In genomic region chr2:157363612-157364101, GRCh38 we compare ENCODE assay signal across 9 cellular contexts. TPM values are rescaled to one million over a fixed set of nuclear protein-coding genes. Genes with fewer than 3 reads are reported as not detected.
A peak's percentile ranks its signal among the peaks of the same experiment; 100 is the strongest.
DNase-seq lines count a peak whose midpoint lies in the region; ATAC-seq and TF ChIP-seq lines count a peak whose summit lies in the region.
"Had no signal": no experiment of that assay in that cellular context is flagged by ENCODE, and none has a peak within 500 bp of the region (broad histone marks: within the 10 kb centered on the region; RNA-seq: fewer than 3 reads in every experiment).

No MANE protein-coding gene starts in this region.

- intact Hi-C loops in sciatic nerve (cut with DNase I), result no loop called here

- no peaks in the 10 kb centered on the region for H3K27me3 Mint-ChIP-seq in natural killer cell treated with Interleukin-12 subunit alpha and Interleukin-12 subunit beta and Interleukin-15 and Interleukin-18, amount 100 ng/mL, for 72 hours
- H3K27me3 Mint-ChIP-seq in nephron progenitor cell (ENCODE audit: low read depth, poor library complexity), result peaks cover 6% of the 10 kb centered on the region

- peaks cover 24% of the 10 kb centered on the region for H3K36me3 Mint-ChIP-seq in natural killer cell treated with Interleukin-12 subunit alpha and Interleukin-12 subunit beta and Interleukin-15 and Interleukin-18, amount 100 ng/mL, for 72 hours
- peaks cover 7% of the 10 kb centered on the region for H3K36me3 Mint-ChIP-seq in nephron progenitor cell (ENCODE audit: low read depth)

- H3K4me1 Mint-ChIP-seq in natural killer cell treated with Interleukin-12 subunit alpha and Interleukin-12 subunit beta and Interleukin-15 and Interleukin-18, amount 100 ng/mL, for 72 hours (ENCODE audit: low read depth in 2 of 2), result peaks cover 22 to 27% of the 10 kb centered on the region in 2 donors
- H3K4me1 Mint-ChIP-seq in nephron progenitor cell, result no peaks in the 10 kb centered on the region

- no peak for TF ChIP-seq CTCF in nephron progenitor cell (IDR thresholded peaks at IDR 0.05)

- DNase-seq in activated CD4-positive, CD25-positive, alpha-beta regulatory T cell (lab: John Stamatoyannopoulos, UW), result no peak
- peak; percentile 63 for DNase-seq in M059J (ENCODE audit: low read depth)
- no peak for DNase-seq in natural killer cell treated with Interleukin-12 subunit alpha and Interleukin-12 subunit beta and Interleukin-15 and Interleukin-18, amount 100 ng/mL, for 72 hours (ENCODE audit: low spot score)
- no peak for DNase-seq in nephron progenitor cell
- no peak for DNase-seq in amniotic stem cell (lab: John Stamatoyannopoulos, UW)
- no peak for DNase-seq in sciatic nerve (ENCODE audit: low spot score)

- H3K9me3 Mint-ChIP-seq in natural killer cell treated with Interleukin-12 subunit alpha and Interleukin-12 subunit beta and Interleukin-15 and Interleukin-18, amount 100 ng/mL, for 72 hours, result peaks cover 16% of the 10 kb centered on the region
- peaks cover 30% of the 10 kb centered on the region for H3K9me3 Mint-ChIP-seq in nephron progenitor cell

- peak overlapping the region; percentile 61 for H3K4me3 Mint-ChIP-seq in natural killer cell treated with Interleukin-12 subunit alpha and Interleukin-12 subunit beta and Interleukin-15 and Interleukin-18, amount 100 ng/mL, for 72 hours
- H3K4me3 Mint-ChIP-seq in nephron progenitor cell, result no peak overlapping the region

- H3K27ac Mint-ChIP-seq in natural killer cell treated with Interleukin-12 subunit alpha and Interleukin-12 subunit beta and Interleukin-15 and Interleukin-18, amount 100 ng/mL, for 72 hours, result peak overlapping the region; percentile 55 to 75
- H3K27ac Mint-ChIP-seq in nephron progenitor cell, result no peak overlapping the region

- ATAC-seq in activated CD4-positive, CD25-positive, alpha-beta regulatory T cell treated with anti-CD3 and anti-CD28 coated beads, Interleukin-2, amount 50 U/mL, for 24 hours, result peak; percentile 61 to 72
- ATAC-seq in HG02588 (IDR thresholded peaks at IDR 0.05; ENCODE audit: unreplicated experiment) (peak; percentile 48), sciatic nerve (no peak)
- ATAC-seq in natural killer cell treated with Interleukin-12 subunit alpha and Interleukin-12 subunit beta and Interleukin-15 and Interleukin-18, amount 100 ng/mL, for 72 hours, result no peak

RNA-seq across cellular contexts. Expression of gene ERMN, which starts 38.0 kb away (rescaled TPM):
- 0.12 and 0.17 TPM in 2 replicates for total RNA-seq in M059J (2014; rRNA removed; shearing (Covaris generic))
- 1 to 10 TPM; 7.4 to 8.8 TPM for total RNA-seq in natural killer cell treated with Interleukin-12 subunit alpha and Interleukin-12 subunit beta and Interleukin-15 and Interleukin-18, amount 100 ng/mL, for 72 hours
- 4.6 TPM for total RNA-seq in sciatic nerve
- total RNA-seq: mucosa of gallbladder had no signal

Comparison
In these comparisons a context has a peak if more than half of its experiments do, and no peak if none do; other contexts are left out.
1. ATAC-seq: peak in activated CD4-positive, CD25-positive, alpha-beta regulatory T cell treated with anti-CD3 and anti-CD28 coated beads, Interleukin-2, amount 50 U/mL, for 24 hours (2 of 2) and HG02588 (single experiment); none in natural killer cell treated with Interleukin-12 subunit alpha and Interleukin-12 subunit beta and Interleukin-15 and Interleukin-18, amount 100 ng/mL, for 72 hours (0 of 2) and sciatic nerve (single experiment).